In genomic region chr16:22007509-22008214, GRCh38 we compare ENCODE assay signal across 8 cellular contexts. TPM values are rescaled to one million over a fixed set of nuclear protein-coding genes. Genes with fewer than 3 reads are reported as not detected.
DNase-seq lines count a peak whose midpoint lies in the region; ATAC-seq and TF ChIP-seq lines count a peak whose summit lies in the region.

Gene MOSMO (plus strand): TSS chr16:22008111. CDS start chr16:22008302, 191 bp downstream.

- no peaks in the 10 kb centered on the region for H3K9me3 ChIP-seq in CD8-positive, alpha-beta memory T cell (ENCODE audit: low read length)

- H3K36me3 ChIP-seq in CD8-positive, alpha-beta memory T cell (ENCODE audit: insufficient read depth, low read length) = no peaks in the 10 kb centered on the region
- no peaks in the 10 kb centered on the region for H3K36me3 ChIP-seq in kidney epithelial cell (ENCODE audit: control insufficient read depth, insufficient read depth, low read length)

- H3K27ac Mint-ChIP-seq in CD8-positive, alpha-beta memory T cell = peak within 1 kb of the TSS; percentile 62 to 96 (median 88)

- TF ChIP-seq CTCF in kidney epithelial cell (IDR thresholded peaks at IDR 0.05; ENCODE audit: insufficient read depth, low read length, poor library complexity, severe bottlenecking) = no peak

- peak; percentile 68 for ATAC-seq in GM21515 (IDR thresholded peaks at IDR 0.05; ENCODE audit: unreplicated experiment)
- no peak for ATAC-seq in GM18873 (IDR thresholded peaks at IDR 0.05; ENCODE audit: low FRiP score, unreplicated experiment)

- DNase-seq in CD8-positive, alpha-beta memory T cell = peak; percentile 59 to 71 (median 63)
- DNase-seq in NAMALWA (ENCODE audit: low spot score) (peak; percentile 60), cerebellar cortex (ENCODE audit: low spot score) (peak; percentile 69), kidney epithelial cell (ENCODE audit: low read depth) (no peak)
- peak; percentile 39 to 63 (median 54) for DNase-seq in activated CD4-positive, CD25-positive, alpha-beta regulatory T cell (lab: John Stamatoyannopoulos, UW)
- peak; percentile 50 to 70 for DNase-seq in stimulated activated CD4-positive, alpha-beta T cell treated with anti-CD3 and anti-CD28 coated beads, Interleukin-15, amount 100 ng/mL, for 1 hour (ENCODE audit: low read depth in 1 of 2, low spot score in 1 of 2)

- H3K4me1 ChIP-seq in CD8-positive, alpha-beta memory T cell (ENCODE audit: insufficient read depth, low read length) = peaks cover 15% of the 10 kb centered on the region

- no peaks in the 10 kb centered on the region for H3K27me3 ChIP-seq in CD8-positive, alpha-beta memory T cell (ENCODE audit: insufficient read depth, low read length, poor library complexity, severe bottlenecking)
- peaks cover 5% of the 10 kb centered on the region for H3K27me3 ChIP-seq in kidney epithelial cell (ENCODE audit: control insufficient read depth, insufficient read depth, low read length)

- POLR2A ChIA-PET in CD8-positive, alpha-beta memory T cell (lab: Charles Lee) = interaction anchor here (0.6 to 3.4 kb wide), 6 partner anchors 54 to 702 kb away, joined by 3 to 24 read pairs (median 4); partner anchors contain the start of gene UQCRC2

- peak within 1 kb of the TSS; percentile 36 for H3K4me3 ChIP-seq in CD8-positive, alpha-beta memory T cell (ENCODE audit: low read length)
- H3K4me3 ChIP-seq in kidney epithelial cell (ENCODE audit: low read depth, low read length) = peak within 1 kb of the TSS; percentile 90

- peaks cover 42 to 54% (median 54%) of the 10 kb centered on the region in 3 donors for H3K4me1 Mint-ChIP-seq in CD8-positive, alpha-beta memory T cell

- H3K36me3 Mint-ChIP-seq in CD8-positive, alpha-beta memory T cell = peaks cover 0 to 9% (median 2%) of the 10 kb centered on the region in 3 donors

- H3K9me3 Mint-ChIP-seq in CD8-positive, alpha-beta memory T cell = no peaks in the 10 kb centered on the region

- H3K27ac ChIP-seq in CD8-positive, alpha-beta memory T cell (ENCODE audit: low read depth, low read length) = peak within 1 kb of the TSS; percentile 49

- no peaks in the 10 kb centered on the region for H3K27me3 Mint-ChIP-seq in CD8-positive, alpha-beta memory T cell

- H3K4me3 Mint-ChIP-seq in CD8-positive, alpha-beta memory T cell = peak within 1 kb of the TSS; percentile 85 to 96 (median 88)

- CTCF ChIA-PET in CD8-positive, alpha-beta memory T cell (lab: Charles Lee) = interaction anchor here (0.7 to 9.4 kb wide), 6 partner anchors 9 to 313 kb away, joined by 3 to 115 read pairs (median 6); partner anchors contain the start of gene POLR3E

RNA-seq across cellular contexts. Expression of gene MOSMO, which starts in this region (rescaled TPM):
- total RNA-seq in CD8-positive, alpha-beta memory T cell = 10 to 100 TPM in 1 of 2 experiments, 1 to 10 TPM in 1; 9.2 to 11.4 TPM
- 6.1 TPM for polyA plus RNA-seq in CD8-positive, alpha-beta memory T cell
- total RNA-seq in kidney epithelial cell = 8.5 and 15.2 TPM in 2 replicates
